In the genomic region with DNA sequence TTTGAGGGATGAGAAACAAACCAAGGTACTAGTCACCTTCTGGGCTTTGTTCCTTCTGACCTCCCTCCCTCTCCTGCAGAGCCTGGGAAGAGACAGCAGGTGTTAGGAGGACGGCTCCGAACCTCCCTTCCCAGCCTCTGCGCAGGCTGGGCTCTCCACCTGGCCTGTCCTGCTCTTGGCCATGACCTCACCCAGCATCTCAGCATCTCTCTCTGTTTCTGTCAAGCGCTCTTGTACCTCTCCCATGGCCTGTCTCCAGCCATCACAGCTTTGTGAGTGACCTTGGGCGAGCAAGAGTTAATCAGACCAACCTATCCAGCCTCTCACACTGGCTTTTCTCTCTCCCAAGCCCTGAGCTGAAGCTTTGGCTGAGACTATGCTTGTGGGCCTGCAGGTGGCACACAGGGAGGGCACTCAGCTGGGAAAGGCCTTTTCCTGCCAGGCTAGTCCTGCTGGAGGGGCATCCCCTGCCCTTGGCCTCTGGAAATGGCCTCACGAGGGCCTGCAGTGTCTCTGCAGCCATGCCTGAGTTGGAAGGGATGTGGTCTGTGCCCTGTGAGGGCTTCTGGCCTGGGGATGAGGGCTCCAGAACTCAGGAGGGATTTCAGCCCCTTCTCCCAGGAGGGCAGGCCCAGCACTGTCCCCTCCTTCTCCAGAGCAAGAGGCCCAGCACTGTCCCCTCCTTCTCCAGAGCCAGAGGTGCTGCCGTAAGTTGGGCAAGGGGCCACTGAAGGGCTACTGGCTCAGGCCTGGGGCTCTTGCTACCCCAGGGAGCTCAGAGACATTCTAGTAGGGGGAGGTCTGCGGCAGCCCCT, we compare ENCODE assay signal across 22 cellular contexts. TPM values are rescaled to one million over a fixed set of nuclear protein-coding genes. Genes with fewer than 3 reads are reported as not detected.
A peak's percentile ranks its signal among the peaks of the same experiment; 100 is the strongest.
DNase-seq lines count a peak whose midpoint lies in the region; ATAC-seq and TF ChIP-seq lines count a peak whose summit lies in the region.
"Had no signal": no experiment of that assay in that cellular context is flagged by ENCODE, and none has a peak within 500 bp of the region (broad histone marks: within the 10 kb centered on the region; RNA-seq: fewer than 3 reads in every experiment).

No MANE protein-coding gene starts in this region.

- H3K27me3 ChIP-seq in heart left ventricle (peaks cover 0 to 20% (median 7%) of the 10 kb centered on the region in 9 donors), left ventricle myocardium inferior (ENCODE audit: low read depth) (peaks cover 36% of the 10 kb centered on the region), right lobe of liver (no peaks in the 10 kb centered on the region), upper lobe of right lung (peaks cover 19% of the 10 kb centered on the region)

- H3K4me1 Mint-ChIP-seq in dendritic cell treated with granulocyte-macrophage colony-stimulating factor and Interleukin-4, amounts not matched to agents 40 ng/mL and 50 ng/mL, for 4 days (ENCODE audit: low read depth) = peaks cover 81% of the 10 kb centered on the region

- H3K36me3 Mint-ChIP-seq in dendritic cell treated with granulocyte-macrophage colony-stimulating factor and Interleukin-4, amounts not matched to agents 40 ng/mL and 50 ng/mL, for 4 days (ENCODE audit: low read depth) = peaks cover 36% of the 10 kb centered on the region
- H3K36me3 Mint-ChIP-seq: IgD-negative memory B cell had no signal

- H3K36me3 ChIP-seq in heart left ventricle (no peaks in the 10 kb centered on the region), left ventricle myocardium inferior (no peaks in the 10 kb centered on the region), right lobe of liver (no peaks in the 10 kb centered on the region), upper lobe of right lung (no peaks in the 10 kb centered on the region)

- H3K27me3 Mint-ChIP-seq in dendritic cell treated with granulocyte-macrophage colony-stimulating factor and Interleukin-4, amounts not matched to agents 40 ng/mL and 50 ng/mL, for 4 days = no peaks in the 10 kb centered on the region

- H3K9me3 ChIP-seq in heart left ventricle (no peaks in the 10 kb centered on the region), left ventricle myocardium inferior (replicated peaks) (no peaks in the 10 kb centered on the region), right lobe of liver (no peaks in the 10 kb centered on the region), upper lobe of right lung (no peaks in the 10 kb centered on the region)
- H3K9me3 ChIP-seq: SK-N-SH had no signal

- WGBS in heart left ventricle, 4 donors = 79 to 86% (median 84%) methylated on average over 7 to 8 of the region's 8 CpGs
- 57% methylated on average over 2 of the region's 8 CpGs for WGBS in right lobe of liver (ENCODE audit: insufficient coverage, low coverage, low lambda C conversion rate, missing lambda C conversion rate)

- TF ChIP-seq POLR2A in heart left ventricle (IDR thresholded peaks at IDR 0.05) = no peak
- no peak for TF ChIP-seq POLR2A in right lobe of liver (IDR thresholded peaks at IDR 0.05)

- peak overlapping the region; percentile 84 for H3K4me3 Mint-ChIP-seq in dendritic cell treated with granulocyte-macrophage colony-stimulating factor and Interleukin-4, amounts not matched to agents 40 ng/mL and 50 ng/mL, for 4 days
- H3K4me3 Mint-ChIP-seq: GM23338, IgD-negative memory B cell had no signal

- H3K27ac ChIP-seq in heart left ventricle = no peak overlapping the region
- no peak overlapping the region for H3K27ac ChIP-seq in left ventricle myocardium inferior (replicated peaks)
- peak overlapping the region in 1 of 3 donors; percentile 93 for H3K27ac ChIP-seq in right lobe of liver
- H3K27ac ChIP-seq in upper lobe of right lung = no peak overlapping the region

- peak overlapping the region; percentile 97 for H3K27ac Mint-ChIP-seq in dendritic cell treated with granulocyte-macrophage colony-stimulating factor and Interleukin-4, amounts not matched to agents 40 ng/mL and 50 ng/mL, for 4 days
- H3K27ac Mint-ChIP-seq: GM23338, IgD-negative memory B cell had no signal

- peaks cover 0 to 43% (median 9%) of the 10 kb centered on the region in 12 donors for H3K4me1 ChIP-seq in heart left ventricle
- peaks cover 40% of the 10 kb centered on the region for H3K4me1 ChIP-seq in left ventricle myocardium inferior
- H3K4me1 ChIP-seq in right lobe of liver = peaks cover 0 to 57% (median 28%) of the 10 kb centered on the region in 4 donors
- no peaks in the 10 kb centered on the region for H3K4me1 ChIP-seq in upper lobe of right lung

- TF ChIP-seq CTCF in heart left ventricle (IDR thresholded peaks at IDR 0.05) = no peak
- TF ChIP-seq CTCF in left ventricle myocardium inferior (IDR thresholded peaks at IDR 0.05; ENCODE audit: borderline replicate concordance) = no peak
- TF ChIP-seq CTCF in right lobe of liver (IDR thresholded peaks at IDR 0.05) = peak in 1 of 4 donors; percentile 17
- no peak for TF ChIP-seq CTCF in upper lobe of right lung (IDR thresholded peaks at IDR 0.05)

- ATAC-seq in heart left ventricle = no peak
- peak in 1 of 4 donors; percentile 1 for ATAC-seq in right lobe of liver
- no peak for ATAC-seq in upper lobe of right lung
- ATAC-seq: GM23338, PC-3 had no signal

- intact Hi-C loops in heart left ventricle (cut with DNase I) = loop anchor here in 6 of 10 donors (5.0 to 10.0 kb wide), 4 partner anchors 41 to 1019 kb away; a partner anchor contains a TSS
- intact Hi-C loops in left ventricle myocardium inferior (cut with micrococcal nuclease) = no loop called here
- intact Hi-C loops in dendritic cell treated with granulocyte-macrophage colony-stimulating factor and Interleukin-4, amounts not matched to agents 40 ng/mL and 50 ng/mL, for 4 days (cut with micrococcal nuclease) = loop anchor here (10.0 kb wide), 2 partner anchors 449 to 1019 kb away; no protein-coding TSS in a partner anchor
- intact Hi-C loops in right lobe of liver (cut with DNase I) = no loop called here
- intact Hi-C loops in upper lobe of right lung (cut with DNase I) = no loop called here

- DNase-seq in heart left ventricle (peak in 3 of 5 donors; percentile 6 to 53 (median 14)), left ventricle myocardium inferior (no peak), right lobe of liver (peak in 2 of 3 donors; percentile 42 to 68), upper lobe of right lung (peak; percentile 40), A172 (ENCODE audit: low spot score) (no peak), NCI-H2227 treated with DMSO at 0.1 percent for 48 hours (lab: John Stamatoyannopoulos, UW) (no peak), amniotic stem cell (lab: John Stamatoyannopoulos, UW) (no peak)
- DNase-seq: DND-41, GF-D8, MV-4-11, NCI-H1436, NCI-H2029 treated with DMSO at 0.1 percent for 48 hours, NCI-H226, PC-3, SK-N-SH had no signal

- H3K4me3 ChIP-seq in heart left ventricle (no peak overlapping the region), left ventricle myocardium inferior (no peak overlapping the region), right lobe of liver (no peak overlapping the region), upper lobe of right lung (no peak overlapping the region)
- H3K4me3 ChIP-seq: GM23338 had no signal

- H3K9me3 Mint-ChIP-seq in dendritic cell treated with granulocyte-macrophage colony-stimulating factor and Interleukin-4, amounts not matched to agents 40 ng/mL and 50 ng/mL, for 4 days = no peaks in the 10 kb centered on the region
- H3K9me3 Mint-ChIP-seq: GM23338, IgD-negative memory B cell had no signal

RNA-seq across cellular contexts. Expression of a gene that starts 2.1 kb away (rescaled TPM):
- 1 to 10 TPM in 1 of 9 donors, under 1 TPM in 7, not detected in 1; 0.30 to 2.3 (median 0.48) TPM for total RNA-seq in heart left ventricle
- under 1 TPM; 0.07 to 0.15 TPM for polyA plus RNA-seq in heart left ventricle
- 0.11 TPM for total RNA-seq in left ventricle myocardium inferior
- 10 to 100 TPM; 23.5 to 48.9 (median 28.2) TPM for total RNA-seq in right lobe of liver
- total RNA-seq in upper lobe of right lung = 0.64 TPM
- 0.26 TPM in 1 of 2 replicates, not detected in the other for total RNA-seq in A172 (2014; rRNA removed; shearing (Covaris generic))
- total RNA-seq: LHCN-M2, PC-3 had no signal
- polyA plus RNA-seq: AG04450, BJ, IgD-negative memory B cell had no signal

RNA-seq across cellular contexts. Expression of a gene that starts 8.5 kb away (rescaled TPM):
- total RNA-seq in heart left ventricle (not detected), left ventricle myocardium inferior (not detected), right lobe of liver (100 to 1,000 TPM in 1 of 6 experiments, 10 to 100 TPM in 5; 15.1 to 101 (median 55.8) TPM), upper lobe of right lung (not detected)
- polyA plus RNA-seq in heart left ventricle = not detected
- total RNA-seq in A172 (2014; rRNA removed; shearing (Covaris generic)) = not detected in 2 replicates
- total RNA-seq: GM23338, HT-29, LHCN-M2, PC-3 had no signal
- polyA plus RNA-seq: AG04450, BJ, GM23338, IgD-negative memory B cell, SK-N-SH had no signal

RNA-seq across cellular contexts. Expression of a gene that starts 32.7 kb away (rescaled TPM):
- total RNA-seq in heart left ventricle (not detected), left ventricle myocardium inferior (not detected), right lobe of liver (not detected), upper lobe of right lung (not detected)
- polyA plus RNA-seq in heart left ventricle = not detected
- total RNA-seq in A172 (2014; rRNA removed; shearing (Covaris generic)) = not detected in 2 replicates
- total RNA-seq: GM23338, HT-29, LHCN-M2, PC-3 had no signal
- polyA plus RNA-seq: AG04450, BJ, GM23338, IgD-negative memory B cell, SK-N-SH had no signal

RNA-seq across cellular contexts. Expression of a gene that starts 50.4 kb away (rescaled TPM):
- 10 to 100 TPM; 15.4 to 40.3 (median 20.2) TPM for total RNA-seq in heart left ventricle
- 10 to 100 TPM in 1 of 2 donors, 1 to 10 TPM in 1; 8.7 to 10.9 TPM for polyA plus RNA-seq in heart left ventricle
- 15.6 TPM for total RNA-seq in left ventricle myocardium inferior
- total RNA-seq in right lobe of liver = 10 to 100 TPM; 16.4 to 30.2 (median 24.0) TPM
- 40.3 TPM for total RNA-seq in upper lobe of right lung
- total RNA-seq in A172 (2014; rRNA removed; shearing (Covaris generic)) = 19.2 and 24.0 TPM in 2 replicates

Comparison
In these comparisons a context has a peak if more than half of its experiments do, and no peak if none do; other contexts are left out.
1. DNase-seq: peak in heart left ventricle (3 of 5), right lobe of liver (2 of 3) and upper lobe of right lung (single experiment); none in left ventricle myocardium inferior (single experiment), A172 (single experiment), NCI-H2227 treated with DMSO at 0.1 percent for 48 hours (single experiment) and amniotic stem cell (single experiment).
2. intact Hi-C loops: an anchor here in heart left ventricle (5.0 to 10.0 kb wide) and dendritic cell treated with granulocyte-macrophage colony-stimulating factor and Interleukin-4, amounts not matched to agents 40 ng/mL and 50 ng/mL, for 4 days (10.0 kb wide); none called in left ventricle myocardium inferior, right lobe of liver and upper lobe of right lung.
3. RNA of a gene that starts 2.1 kb away (total RNA-seq): 23.5 to 48.9 TPM in right lobe of liver; 0.64 TPM in upper lobe of right lung (single experiment), 0.30 to 2.3 TPM in heart left ventricle, 0.11 TPM in left ventricle myocardium inferior (single experiment) and 0.26 TPM in A172; every median in the first group is over 4 times any median in the second.
4. RNA of a gene that starts 8.5 kb away (total RNA-seq): 15.1 to 101 TPM in right lobe of liver; not detected in heart left ventricle, not detected in left ventricle myocardium inferior (single experiment), not detected in upper lobe of right lung (single experiment) and not detected in A172; every median in the first group is over 10 times any median in the second.